In genomic region chr7:104185346-104185745, GRCh38 we compare ENCODE assay signal across 19 cellular contexts. TPM values are rescaled to one million over a fixed set of nuclear protein-coding genes. Genes with fewer than 3 reads are reported as not detected.
DNase-seq lines count a peak whose midpoint lies in the region; TF ChIP-seq lines count a peak whose summit lies in the region.
"Had no signal": no experiment of that assay in that cellular context is flagged by ENCODE, and none has a peak within 500 bp of the region (broad histone marks: within the 10 kb centered on the region; RNA-seq: fewer than 3 reads in every experiment).

No MANE protein-coding gene starts in this region.

- H3K4me3 ChIP-seq in fibroblast of pulmonary artery (replicated peaks; ENCODE audit: low read depth, low read length), result no peak overlapping the region

- peak overlapping the region; percentile 98 for H3K27ac ChIP-seq in VCaP

- DNase-seq in LHCN-M2 (ENCODE audit: low read depth) (peak; percentile 37), fibroblast of pulmonary artery (ENCODE audit: low read depth) (peak; percentile 24), renal cortical epithelial cell (ENCODE audit: low read depth) (peak; percentile 54), Ammon's horn (ENCODE audit: low spot score) (no peak), DMS 273 (lab: John Stamatoyannopoulos, UW; ENCODE audit: unreplicated experiment) (no peak), HCEC 1CT (no peak)
- DNase-seq: ACHN; DMS79 treated with DMSO at 0.1 percent for 48 hours; KBM-7; NCI-H1048; NCI-H1436 treated with DMSO at 0.1 percent for 48 hours; NCI-H2029; NCI-H2171; NCI-H446; NCI-H526 treated with DMSO at 0.1 percent for 48 hours; NK-92 treated with Interleukin-12 subunit alpha and Interleukin-12 subunit beta, amount 100 ng/mL, for 24 hours; OCI-M1; SHP77 had no signal

- TF ChIP-seq CTCF in VCaP (conservative IDR thresholded peaks at IDR 0.05), result no peak
- no peak for TF ChIP-seq CTCF in fibroblast of pulmonary artery (IDR thresholded peaks at IDR 0.05; ENCODE audit: low read length, missing control alignments)

RNA-seq across cellular contexts. Expression of gene ORC5, which starts 22.5 kb away (rescaled TPM):
- 32.6 and 33.7 TPM in 2 replicates for total RNA-seq in LHCN-M2 (2014; rRNA removed)
- polyA plus RNA-seq in LHCN-M2 (2012), result 10.7 TPM
- total RNA-seq in renal cortical epithelial cell, result 16.8 and 137 TPM in 2 replicates

Comparison
In these comparisons a context has a peak if more than half of its experiments do, and no peak if none do; other contexts are left out.
1. DNase-seq: peak in LHCN-M2 (single experiment), fibroblast of pulmonary artery (single experiment) and renal cortical epithelial cell (single experiment); none in Ammon's horn (single experiment), DMS 273 (single experiment) and HCEC 1CT (single experiment).